1 cellular context compared by ENCODE assay signal in the genomic region with DNA sequence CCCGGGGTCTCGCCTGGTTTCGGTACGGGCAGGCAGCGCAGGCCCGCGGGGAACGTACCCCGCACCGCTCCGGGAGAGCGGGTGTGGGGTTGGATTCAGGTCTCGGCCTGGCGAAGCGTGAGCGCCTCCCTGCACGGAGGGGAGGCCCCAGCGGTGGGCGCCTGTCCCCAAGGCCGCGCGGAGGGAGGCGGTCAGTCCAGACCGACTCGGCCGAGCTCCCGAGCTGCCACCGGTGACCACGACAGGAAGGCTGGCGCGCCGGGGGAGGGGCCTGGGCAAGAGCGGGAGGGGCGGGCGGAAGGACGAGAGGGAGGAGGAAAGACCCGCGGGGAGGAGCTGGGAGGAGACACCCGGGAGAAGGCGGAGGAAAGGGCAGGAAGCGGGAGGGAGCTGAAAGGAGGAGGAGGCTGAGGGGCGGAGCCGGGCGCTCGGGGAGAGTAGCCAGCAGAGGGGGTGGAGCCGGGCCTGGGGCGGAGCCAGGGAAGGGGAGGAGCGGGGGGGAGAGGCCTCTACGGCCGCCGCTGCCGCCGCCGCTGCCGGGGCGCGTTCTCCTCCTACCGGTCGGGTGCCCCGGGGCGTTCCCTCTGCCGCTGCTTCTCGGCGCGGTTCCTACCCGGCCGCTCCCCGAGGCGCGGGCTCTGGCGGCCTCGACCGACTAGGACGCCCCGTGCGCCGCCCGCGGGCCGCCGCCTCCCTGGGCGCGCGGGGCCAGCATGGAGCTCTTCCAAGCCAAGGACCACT.
TF ChIP-seq lines count a peak whose summit lies in the region.

A gene with protein sequence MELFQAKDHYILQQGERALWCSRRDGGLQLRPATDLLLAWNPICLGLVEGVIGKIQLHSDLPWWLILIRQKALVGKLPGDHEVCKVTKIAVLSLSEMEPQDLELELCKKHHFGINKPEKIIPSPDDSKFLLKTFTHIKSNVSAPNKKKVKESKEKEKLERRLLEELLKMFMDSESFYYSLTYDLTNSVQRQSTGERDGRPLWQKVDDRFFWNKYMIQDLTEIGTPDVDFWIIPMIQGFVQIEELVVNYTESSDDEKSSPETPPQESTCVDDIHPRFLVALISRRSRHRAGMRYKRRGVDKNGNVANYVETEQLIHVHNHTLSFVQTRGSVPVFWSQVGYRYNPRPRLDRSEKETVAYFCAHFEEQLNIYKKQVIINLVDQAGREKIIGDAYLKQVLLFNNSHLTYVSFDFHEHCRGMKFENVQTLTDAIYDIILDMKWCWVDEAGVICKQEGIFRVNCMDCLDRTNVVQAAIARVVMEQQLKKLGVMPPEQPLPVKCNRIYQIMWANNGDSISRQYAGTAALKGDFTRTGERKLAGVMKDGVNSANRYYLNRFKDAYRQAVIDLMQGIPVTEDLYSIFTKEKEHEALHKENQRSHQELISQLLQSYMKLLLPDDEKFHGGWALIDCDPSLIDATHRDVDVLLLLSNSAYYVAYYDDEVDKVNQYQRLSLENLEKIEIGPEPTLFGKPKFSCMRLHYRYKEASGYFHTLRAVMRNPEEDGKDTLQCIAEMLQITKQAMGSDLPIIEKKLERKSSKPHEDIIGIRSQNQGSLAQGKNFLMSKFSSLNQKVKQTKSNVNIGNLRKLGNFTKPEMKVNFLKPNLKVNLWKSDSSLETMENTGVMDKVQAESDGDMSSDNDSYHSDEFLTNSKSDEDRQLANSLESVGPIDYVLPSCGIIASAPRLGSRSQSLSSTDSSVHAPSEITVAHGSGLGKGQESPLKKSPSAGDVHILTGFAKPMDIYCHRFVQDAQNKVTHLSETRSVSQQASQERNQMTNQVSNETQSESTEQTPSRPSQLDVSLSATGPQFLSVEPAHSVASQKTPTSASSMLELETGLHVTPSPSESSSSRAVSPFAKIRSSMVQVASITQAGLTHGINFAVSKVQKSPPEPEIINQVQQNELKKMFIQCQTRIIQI (plus strand): TSS at position 501 of the 741 bp plus-strand sequence. CDS start 213 bp downstream, at position 714.

TF ChIP-seq in K562, 482 proteins besides CTCF, POLR2A, EP300 and RAD21 (continued from another document and continues in another):
- TF ChIP-seq, protein P1, sequence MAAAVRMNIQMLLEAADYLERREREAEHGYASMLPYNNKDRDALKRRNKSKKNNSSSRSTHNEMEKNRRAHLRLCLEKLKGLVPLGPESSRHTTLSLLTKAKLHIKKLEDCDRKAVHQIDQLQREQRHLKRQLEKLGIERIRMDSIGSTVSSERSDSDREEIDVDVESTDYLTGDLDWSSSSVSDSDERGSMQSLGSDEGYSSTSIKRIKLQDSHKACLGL (CRISPR knock-in tag; IDR thresholded peaks at IDR 0.05; ENCODE audit: borderline replicate concordance, poor library complexity, severe bottlenecking), result no peak
- 0 out of 2 replicates have a peak, but pooled peaks have one; percentile 48 for TF ChIP-seq HDGF (IDR thresholded peaks at IDR 0.05)
- TF ChIP-seq ETV5 (CRISPR knock-in tag; IDR thresholded peaks at IDR 0.05; ENCODE audit: low read depth), result no peak
- TF ChIP-seq HDAC8 (tag; IDR thresholded peaks at IDR 0.05), result no peak
- peak; percentile 65 for TF ChIP-seq POLR2H (tag; IDR thresholded peaks at IDR 0.05; ENCODE audit: low read depth)
- TF ChIP-seq, protein P2, sequence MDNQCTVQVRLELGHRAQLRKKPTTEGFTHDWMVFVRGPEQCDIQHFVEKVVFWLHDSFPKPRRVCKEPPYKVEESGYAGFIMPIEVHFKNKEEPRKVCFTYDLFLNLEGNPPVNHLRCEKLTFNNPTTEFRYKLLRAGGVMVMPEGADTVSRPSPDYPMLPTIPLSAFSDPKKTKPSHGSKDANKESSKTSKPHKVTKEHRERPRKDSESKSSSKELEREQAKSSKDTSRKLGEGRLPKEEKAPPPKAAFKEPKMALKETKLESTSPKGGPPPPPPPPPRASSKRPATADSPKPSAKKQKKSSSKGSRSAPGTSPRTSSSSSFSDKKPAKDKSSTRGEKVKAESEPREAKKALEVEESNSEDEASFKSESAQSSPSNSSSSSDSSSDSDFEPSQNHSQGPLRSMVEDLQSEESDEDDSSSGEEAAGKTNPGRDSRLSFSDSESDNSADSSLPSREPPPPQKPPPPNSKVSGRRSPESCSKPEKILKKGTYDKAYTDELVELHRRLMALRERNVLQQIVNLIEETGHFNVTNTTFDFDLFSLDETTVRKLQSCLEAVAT (IDR thresholded peaks at IDR 0.05), result peak in 1 of 2 experiments; percentile 23; a peak in 1 of 4 replicates
- TF ChIP-seq ZNF57 (CRISPR knock-in tag; IDR thresholded peaks at IDR 0.05), result no peak
- TF ChIP-seq SMARCA5 (IDR thresholded peaks at IDR 0.05), result no peak
- no peak for TF ChIP-seq CEBPG (CRISPR knock-in tag; IDR thresholded peaks at IDR 0.05)
- TF ChIP-seq CEBPG (tag; conservative IDR thresholded peaks at IDR 0.05 in 1 of 2, IDR thresholded peaks at IDR 0.05 in 1 of 2), result no peak
- no peak for TF ChIP-seq CCAR2 (IDR thresholded peaks at IDR 0.05; ENCODE audit: low read depth, low read length)
- TF ChIP-seq GATAD2A (IDR thresholded peaks at IDR 0.05), result no peak
- TF ChIP-seq, protein P3, sequence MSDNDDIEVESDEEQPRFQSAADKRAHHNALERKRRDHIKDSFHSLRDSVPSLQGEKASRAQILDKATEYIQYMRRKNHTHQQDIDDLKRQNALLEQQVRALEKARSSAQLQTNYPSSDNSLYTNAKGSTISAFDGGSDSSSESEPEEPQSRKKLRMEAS (CRISPR knock-in tag; IDR thresholded peaks at IDR 0.05), result 0 out of 2 replicates have a peak, but pooled peaks have one; percentile 34
- no peak for TF ChIP-seq MCM3 (IDR thresholded peaks at IDR 0.05)
- TF ChIP-seq TAF1 (IDR thresholded peaks at IDR 0.05; ENCODE audit: control insufficient read depth, extremely low read depth, insufficient read depth, low read length, severe bottlenecking), result peak; percentile 78
- peak; percentile 47; the same call in 1 of the 2 replicates for TF ChIP-seq GABPB1 (CRISPR knock-in tag; IDR thresholded peaks at IDR 0.05)
- peak; percentile 75; the same call in 1 of the 2 replicates for TF ChIP-seq ZNF263 (CRISPR knock-in tag; IDR thresholded peaks at IDR 0.05; ENCODE audit: borderline replicate concordance)
- no peak for TF ChIP-seq MEF2A (IDR thresholded peaks at IDR 0.05; ENCODE audit: control insufficient read depth, low read depth, low read length)
- peak; percentile 74; the same call in 1 of the 2 replicates for TF ChIP-seq NFRKB (IDR thresholded peaks at IDR 0.05; ENCODE audit: low read depth)
- TF ChIP-seq, protein P4, sequence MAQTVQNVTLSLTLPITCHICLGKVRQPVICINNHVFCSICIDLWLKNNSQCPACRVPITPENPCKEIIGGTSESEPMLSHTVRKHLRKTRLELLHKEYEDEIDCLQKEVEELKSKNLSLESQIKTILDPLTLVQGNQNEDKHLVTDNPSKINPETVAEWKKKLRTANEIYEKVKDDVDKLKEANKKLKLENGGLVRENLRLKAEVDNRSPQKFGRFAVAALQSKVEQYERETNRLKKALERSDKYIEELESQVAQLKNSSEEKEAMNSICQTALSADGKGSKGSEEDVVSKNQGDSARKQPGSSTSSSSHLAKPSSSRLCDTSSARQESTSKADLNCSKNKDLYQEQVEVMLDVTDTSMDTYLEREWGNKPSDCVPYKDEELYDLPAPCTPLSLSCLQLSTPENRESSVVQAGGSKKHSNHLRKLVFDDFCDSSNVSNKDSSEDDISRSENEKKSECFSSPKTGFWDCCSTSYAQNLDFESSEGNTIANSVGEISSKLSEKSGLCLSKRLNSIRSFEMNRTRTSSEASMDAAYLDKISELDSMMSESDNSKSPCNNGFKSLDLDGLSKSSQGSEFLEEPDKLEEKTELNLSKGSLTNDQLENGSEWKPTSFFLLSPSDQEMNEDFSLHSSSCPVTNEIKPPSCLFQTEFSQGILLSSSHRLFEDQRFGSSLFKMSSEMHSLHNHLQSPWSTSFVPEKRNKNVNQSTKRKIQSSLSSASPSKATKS (CRISPR knock-in tag; IDR thresholded peaks at IDR 0.05), result no peak
- no peak for TF ChIP-seq ZNF124 (CRISPR knock-in tag; IDR thresholded peaks at IDR 0.05)
- peak; percentile 84 for TF ChIP-seq CCNT2 (IDR thresholded peaks at IDR 0.05; ENCODE audit: borderline replicate concordance, extremely low read depth, insufficient read length, low read depth, low read length)
- peak; percentile 64 for TF ChIP-seq POLR2AphosphoS5 (IDR thresholded peaks at IDR 0.05; ENCODE audit: control insufficient read depth, insufficient read depth, low read depth, low read length)
- peak; percentile 31; the same call in 1 of the 2 replicates for TF ChIP-seq ZBTB7A (IDR thresholded peaks at IDR 0.05; ENCODE audit: borderline replicate concordance, control insufficient read depth, low read depth, low read length)
- no peak for TF ChIP-seq BACH1 (tag; IDR thresholded peaks at IDR 0.05)
- peak; percentile 89 for TF ChIP-seq CTBP1 (IDR thresholded peaks at IDR 0.05; ENCODE audit: borderline replicate concordance)
- TF ChIP-seq PHF20 (IDR thresholded peaks at IDR 0.05; ENCODE audit: partially characterized antibody), result peak; percentile 60
- TF ChIP-seq HEY1 (CRISPR knock-in tag; IDR thresholded peaks at IDR 0.05; ENCODE audit: borderline replicate concordance), result no peak
- TF ChIP-seq ATF1 (CRISPR knock-in tag; IDR thresholded peaks at IDR 0.05), result no peak
- TF ChIP-seq ATF1 (tag; IDR thresholded peaks at IDR 0.05), result peak; percentile 35; the same call in 1 of the 2 replicates
- TF ChIP-seq SIN3A (IDR thresholded peaks at IDR 0.05; ENCODE audit: borderline replicate concordance in 2 of 2, control insufficient read depth in 1 of 2, low read depth in 2 of 2, low read length in 2 of 2), result peak in 1 of 2 experiments; percentile 46; a peak in 1 of 4 replicates
- TF ChIP-seq MBD2 (IDR thresholded peaks at IDR 0.05; ENCODE audit: borderline replicate concordance, low read depth), result peak; percentile 21; the same call in 1 of the 2 replicates
- TF ChIP-seq, protein P5, sequence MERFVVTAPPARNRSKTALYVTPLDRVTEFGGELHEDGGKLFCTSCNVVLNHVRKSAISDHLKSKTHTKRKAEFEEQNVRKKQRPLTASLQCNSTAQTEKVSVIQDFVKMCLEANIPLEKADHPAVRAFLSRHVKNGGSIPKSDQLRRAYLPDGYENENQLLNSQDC (CRISPR knock-in tag; IDR thresholded peaks at IDR 0.05), result no peak
- TF ChIP-seq KDM1A (IDR thresholded peaks at IDR 0.05), result no peak
- no peak for TF ChIP-seq ZFP36 (IDR thresholded peaks at IDR 0.05; ENCODE audit: low read depth, low read length, partially characterized antibody)
- TF ChIP-seq SMARCA4 (IDR thresholded peaks at IDR 0.05), result no peak
- TF ChIP-seq, protein P6, sequence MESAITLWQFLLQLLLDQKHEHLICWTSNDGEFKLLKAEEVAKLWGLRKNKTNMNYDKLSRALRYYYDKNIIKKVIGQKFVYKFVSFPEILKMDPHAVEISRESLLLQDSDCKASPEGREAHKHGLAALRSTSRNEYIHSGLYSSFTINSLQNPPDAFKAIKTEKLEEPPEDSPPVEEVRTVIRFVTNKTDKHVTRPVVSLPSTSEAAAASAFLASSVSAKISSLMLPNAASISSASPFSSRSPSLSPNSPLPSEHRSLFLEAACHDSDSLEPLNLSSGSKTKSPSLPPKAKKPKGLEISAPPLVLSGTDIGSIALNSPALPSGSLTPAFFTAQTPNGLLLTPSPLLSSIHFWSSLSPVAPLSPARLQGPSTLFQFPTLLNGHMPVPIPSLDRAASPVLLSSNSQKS (CRISPR knock-in tag; IDR thresholded peaks at IDR 0.05), result no peak
- TF ChIP-seq EGR1 (conservative IDR thresholded peaks at IDR 0.05), result 0 out of 2 replicates have a peak, but pooled peaks have one; percentile 2
- TF ChIP-seq, protein P7, sequence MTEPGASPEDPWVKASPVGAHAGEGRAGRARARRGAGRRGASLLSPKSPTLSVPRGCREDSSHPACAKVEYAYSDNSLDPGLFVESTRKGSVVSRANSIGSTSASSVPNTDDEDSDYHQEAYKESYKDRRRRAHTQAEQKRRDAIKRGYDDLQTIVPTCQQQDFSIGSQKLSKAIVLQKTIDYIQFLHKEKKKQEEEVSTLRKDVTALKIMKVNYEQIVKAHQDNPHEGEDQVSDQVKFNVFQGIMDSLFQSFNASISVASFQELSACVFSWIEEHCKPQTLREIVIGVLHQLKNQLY (CRISPR knock-in tag; conservative IDR thresholded peaks at IDR 0.05), result no peak
- no peak for TF ChIP-seq ZNF699 (CRISPR knock-in tag; IDR thresholded peaks at IDR 0.05; ENCODE audit: insufficient replicate concordance)
- TF ChIP-seq HNRNPUL1 (IDR thresholded peaks at IDR 0.05; ENCODE audit: low read length), result no peak
- peak; percentile 90 for TF ChIP-seq POLR2B (IDR thresholded peaks at IDR 0.05; ENCODE audit: low read depth, partially characterized antibody)
- peak; percentile 55 to 82 for TF ChIP-seq MAZ (CRISPR knock-in tag; conservative IDR thresholded peaks at IDR 0.05 in 1 of 2, IDR thresholded peaks at IDR 0.05 in 1 of 2)
- TF ChIP-seq ETV1 (tag; conservative IDR thresholded peaks at IDR 0.05; ENCODE audit: low read depth), result 0 out of 2 replicates have a peak, but pooled peaks have one; percentile 24
- TF ChIP-seq ZNF12 (CRISPR knock-in tag; IDR thresholded peaks at IDR 0.05), result no peak
- TF ChIP-seq, protein P8, sequence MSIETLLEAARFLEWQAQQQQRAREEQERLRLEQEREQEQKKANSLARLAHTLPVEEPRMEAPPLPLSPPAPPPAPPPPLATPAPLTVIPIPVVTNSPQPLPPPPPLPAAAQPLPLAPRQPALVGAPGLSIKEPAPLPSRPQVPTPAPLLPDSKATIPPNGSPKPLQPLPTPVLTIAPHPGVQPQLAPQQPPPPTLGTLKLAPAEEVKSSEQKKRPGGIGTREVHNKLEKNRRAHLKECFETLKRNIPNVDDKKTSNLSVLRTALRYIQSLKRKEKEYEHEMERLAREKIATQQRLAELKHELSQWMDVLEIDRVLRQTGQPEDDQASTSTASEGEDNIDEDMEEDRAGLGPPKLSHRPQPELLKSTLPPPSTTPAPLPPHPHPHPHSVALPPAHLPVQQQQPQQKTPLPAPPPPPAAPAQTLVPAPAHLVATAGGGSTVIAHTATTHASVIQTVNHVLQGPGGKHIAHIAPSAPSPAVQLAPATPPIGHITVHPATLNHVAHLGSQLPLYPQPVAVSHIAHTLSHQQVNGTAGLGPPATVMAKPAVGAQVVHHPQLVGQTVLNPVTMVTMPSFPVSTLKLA (conservative IDR thresholded peaks at IDR 0.05), result peak in 1 of 2 experiments; percentile 39; a peak in 1 of 4 replicates
- TF ChIP-seq ZNF143 (CRISPR knock-in tag; IDR thresholded peaks at IDR 0.05), result no peak
- TF ChIP-seq RHOXF2B (CRISPR knock-in tag; conservative IDR thresholded peaks at IDR 0.05), result no peak
- 0 out of 2 replicates have a peak, but pooled peaks have one; percentile 61 for TF ChIP-seq ZNF77 (CRISPR knock-in tag; IDR thresholded peaks at IDR 0.05)
- TF ChIP-seq, protein P9, sequence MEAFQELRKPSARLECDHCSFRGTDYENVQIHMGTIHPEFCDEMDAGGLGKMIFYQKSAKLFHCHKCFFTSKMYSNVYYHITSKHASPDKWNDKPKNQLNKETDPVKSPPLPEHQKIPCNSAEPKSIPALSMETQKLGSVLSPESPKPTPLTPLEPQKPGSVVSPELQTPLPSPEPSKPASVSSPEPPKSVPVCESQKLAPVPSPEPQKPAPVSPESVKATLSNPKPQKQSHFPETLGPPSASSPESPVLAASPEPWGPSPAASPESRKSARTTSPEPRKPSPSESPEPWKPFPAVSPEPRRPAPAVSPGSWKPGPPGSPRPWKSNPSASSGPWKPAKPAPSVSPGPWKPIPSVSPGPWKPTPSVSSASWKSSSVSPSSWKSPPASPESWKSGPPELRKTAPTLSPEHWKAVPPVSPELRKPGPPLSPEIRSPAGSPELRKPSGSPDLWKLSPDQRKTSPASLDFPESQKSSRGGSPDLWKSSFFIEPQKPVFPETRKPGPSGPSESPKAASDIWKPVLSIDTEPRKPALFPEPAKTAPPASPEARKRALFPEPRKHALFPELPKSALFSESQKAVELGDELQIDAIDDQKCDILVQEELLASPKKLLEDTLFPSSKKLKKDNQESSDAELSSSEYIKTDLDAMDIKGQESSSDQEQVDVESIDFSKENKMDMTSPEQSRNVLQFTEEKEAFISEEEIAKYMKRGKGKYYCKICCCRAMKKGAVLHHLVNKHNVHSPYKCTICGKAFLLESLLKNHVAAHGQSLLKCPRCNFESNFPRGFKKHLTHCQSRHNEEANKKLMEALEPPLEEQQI (IDR thresholded peaks at IDR 0.05), result no peak
- TF ChIP-seq STAT5B (CRISPR knock-in tag; IDR thresholded peaks at IDR 0.05), result no peak
- no peak for TF ChIP-seq BRD4 (IDR thresholded peaks at IDR 0.05)
